ENCODE assay signal across 1 cellular context in genomic region chr17:14330492-14330920, GRCh38.
TF ChIP-seq lines count a peak whose summit lies in the region.

No MANE protein-coding gene starts in this region.

TF ChIP-seq in HepG2, 621 proteins besides CTCF, POLR2A, EP300 and RAD21 (continued from another document and continues in another):
- TF ChIP-seq LBX2 (CRISPR knock-in tag; IDR thresholded peaks at IDR 0.05; ENCODE audit: borderline replicate concordance), result no peak
- TF ChIP-seq ZNF749 (CRISPR knock-in tag; IDR thresholded peaks at IDR 0.05; ENCODE audit: borderline replicate concordance), result no peak
- TF ChIP-seq NR2F1 (CRISPR knock-in tag; IDR thresholded peaks at IDR 0.05), result no peak
- no peak for TF ChIP-seq ZMYM3 (CRISPR knock-in tag; IDR thresholded peaks at IDR 0.05)
- TF ChIP-seq BCL6 (CRISPR knock-in tag; IDR thresholded peaks at IDR 0.05), result 0 out of 2 replicates have a peak, but pooled peaks have one; percentile 32
- no peak for TF ChIP-seq AGO1 (IDR thresholded peaks at IDR 0.05; ENCODE audit: low read depth, low read length, poor library complexity, severe bottlenecking)
- TF ChIP-seq ZBTB4 (CRISPR knock-in tag; IDR thresholded peaks at IDR 0.05; ENCODE audit: borderline replicate concordance), result no peak
- no peak for TF ChIP-seq BRD4 (CRISPR knock-in tag; IDR thresholded peaks at IDR 0.05)
- TF ChIP-seq KIAA2018 (CRISPR knock-in tag; IDR thresholded peaks at IDR 0.05; ENCODE audit: borderline replicate concordance), result no peak
- TF ChIP-seq SALL1 (CRISPR knock-in tag; IDR thresholded peaks at IDR 0.05), result peak; percentile 80
- TF ChIP-seq ZNF230 (CRISPR knock-in tag; IDR thresholded peaks at IDR 0.05), result no peak
- no peak for TF ChIP-seq ZBTB25 (CRISPR knock-in tag; IDR thresholded peaks at IDR 0.05)
- TF ChIP-seq RNF2 (conservative IDR thresholded peaks at IDR 0.05; ENCODE audit: low read depth), result no peak
- no peak for TF ChIP-seq GABPA (IDR thresholded peaks at IDR 0.05; ENCODE audit: low read depth, low read length)
- TF ChIP-seq GABPA (CRISPR knock-in tag; IDR thresholded peaks at IDR 0.05; ENCODE audit: low read depth), result no peak
- no peak for TF ChIP-seq USF2 (IDR thresholded peaks at IDR 0.05; ENCODE audit: low read depth, low read length)
- TF ChIP-seq USF2 (CRISPR knock-in tag; IDR thresholded peaks at IDR 0.05; ENCODE audit: borderline replicate concordance), result no peak
- peak; percentile 32; the same call in 1 of the 2 replicates for TF ChIP-seq ZMYM4 (CRISPR knock-in tag; IDR thresholded peaks at IDR 0.05)
- no peak for TF ChIP-seq ZNF225 (CRISPR knock-in tag; IDR thresholded peaks at IDR 0.05)
- TF ChIP-seq ZNF18 (CRISPR knock-in tag; IDR thresholded peaks at IDR 0.05; ENCODE audit: insufficient replicate concordance), result no peak
- TF ChIP-seq HDAC1 (CRISPR knock-in tag; IDR thresholded peaks at IDR 0.05), result 0 out of 2 replicates have a peak, but pooled peaks have one; percentile 37
- no peak for TF ChIP-seq YEATS2 (CRISPR knock-in tag; IDR thresholded peaks at IDR 0.05; ENCODE audit: borderline replicate concordance)
- no peak for TF ChIP-seq MAX (IDR thresholded peaks at IDR 0.05)
- no peak for TF ChIP-seq ZNF563 (CRISPR knock-in tag; IDR thresholded peaks at IDR 0.05)
- TF ChIP-seq SAP130 (CRISPR knock-in tag; IDR thresholded peaks at IDR 0.05; ENCODE audit: low read depth), result peak; percentile 35
- TF ChIP-seq ARNT2 (CRISPR knock-in tag; IDR thresholded peaks at IDR 0.05; ENCODE audit: low read depth), result no peak
- 0 out of 2 replicates have a peak, but pooled peaks have one; percentile 15 for TF ChIP-seq ARID3A (IDR thresholded peaks at IDR 0.05; ENCODE audit: low read depth, low read length)
- no peak for TF ChIP-seq SMAD3 (CRISPR knock-in tag; IDR thresholded peaks at IDR 0.05)
- TF ChIP-seq HNF4G (IDR thresholded peaks at IDR 0.05; ENCODE audit: borderline replicate concordance, low read depth, low read length), result no peak
- TF ChIP-seq HNF4G (CRISPR knock-in tag; IDR thresholded peaks at IDR 0.05; ENCODE audit: borderline replicate concordance, low read depth), result no peak
- no peak for TF ChIP-seq ZNF12 (CRISPR knock-in tag; IDR thresholded peaks at IDR 0.05)
- TF ChIP-seq ZNF605 (CRISPR knock-in tag; IDR thresholded peaks at IDR 0.05), result no peak
- TF ChIP-seq EEA1 (CRISPR knock-in tag; IDR thresholded peaks at IDR 0.05; ENCODE audit: borderline replicate concordance), result no peak
- TF ChIP-seq ZSCAN25 (CRISPR knock-in tag; IDR thresholded peaks at IDR 0.05), result no peak
- no peak for TF ChIP-seq ASH2L (IDR thresholded peaks at IDR 0.05; ENCODE audit: insufficient read length, low read depth, low read length)
- TF ChIP-seq PLRG1 (conservative IDR thresholded peaks at IDR 0.05), result no peak
- no peak for TF ChIP-seq ZNF382 (CRISPR knock-in tag; IDR thresholded peaks at IDR 0.05; ENCODE audit: borderline replicate concordance)
- TF ChIP-seq JDP2 (CRISPR knock-in tag; IDR thresholded peaks at IDR 0.05; ENCODE audit: borderline replicate concordance), result no peak
- TF ChIP-seq ZFAT (CRISPR knock-in tag; conservative IDR thresholded peaks at IDR 0.05), result no peak
- no peak for TF ChIP-seq KDM2A (CRISPR knock-in tag; IDR thresholded peaks at IDR 0.05; ENCODE audit: borderline replicate concordance, low read depth)
- no peak for TF ChIP-seq NFE2L1 (CRISPR knock-in tag; IDR thresholded peaks at IDR 0.05; ENCODE audit: borderline replicate concordance)
- no peak for TF ChIP-seq ARNT (IDR thresholded peaks at IDR 0.05)
- peak; percentile 52; the same call in 1 of the 2 replicates for TF ChIP-seq ZBTB38 (CRISPR knock-in tag; IDR thresholded peaks at IDR 0.05)
- TF ChIP-seq ZNF121 (CRISPR knock-in tag; IDR thresholded peaks at IDR 0.05), result no peak
- TF ChIP-seq XRCC5 (optimal IDR thresholded peaks at IDR 0.05; ENCODE audit: low read length), result no peak
- TF ChIP-seq ZNF570 (CRISPR knock-in tag; IDR thresholded peaks at IDR 0.05; ENCODE audit: borderline replicate concordance), result no peak
- no peak for TF ChIP-seq NR0B2 (CRISPR knock-in tag; IDR thresholded peaks at IDR 0.05)
- TF ChIP-seq EHMT2 (IDR thresholded peaks at IDR 0.05; ENCODE audit: borderline replicate concordance, low read depth, low read length), result no peak
- no peak for TF ChIP-seq ZNF496 (CRISPR knock-in tag; IDR thresholded peaks at IDR 0.05; ENCODE audit: insufficient replicate concordance)
